Comparison of ENCODE assay signal across 28 cellular contexts in genomic region chr7:28138837-28139236, GRCh38.
"Had no signal": no experiment of that assay in that cellular context is flagged by ENCODE, and none has a peak within 500 bp of the region (broad histone marks: within the 10 kb centered on the region; RNA-seq: fewer than 3 reads in every experiment).

No MANE protein-coding gene starts in this region.

- H3K4me3 Mint-ChIP-seq: activated CD4-positive, alpha-beta memory T cell treated with anti-CD3 and anti-CD28 coated beads, Interleukin-2, amount 10 ng/mL, durations not matched to agents 7 days and 5 days; activated CD4-positive, alpha-beta T cell treated with anti-CD3 and anti-CD28 coated beads, Interleukin-2, amount 10 ng/mL, durations not matched to agents 7 days and 5 days; activated naive CD4-positive, alpha-beta T cell treated with anti-CD3 and anti-CD28 coated beads, Interleukin-2, amount 10 ng/mL, durations not matched to agents 7 days and 5 days; activated naive CD8-positive, alpha-beta T cell treated with anti-CD3 and anti-CD28 coated beads, Interleukin-2, amount 10 ng/mL, durations not matched to agents 7 days and 5 days; activated T-cell treated with anti-CD3 and anti-CD28 coated beads, Interleukin-2, amount 50 U/mL, for 24 hours; activated T-cell treated with anti-CD3 and anti-CD28 coated beads, Interleukin-2, amount 50 U/mL, for 72 hours; effector memory CD8-positive, alpha-beta T cell had no signal

- H3K27ac Mint-ChIP-seq: activated CD4-positive, alpha-beta memory T cell treated with anti-CD3 and anti-CD28 coated beads, Interleukin-2, amount 10 ng/mL, durations not matched to agents 7 days and 5 days; activated CD4-positive, alpha-beta T cell treated with anti-CD3 and anti-CD28 coated beads, Interleukin-2, amount 10 ng/mL, durations not matched to agents 7 days and 5 days; activated naive CD4-positive, alpha-beta T cell treated with anti-CD3 and anti-CD28 coated beads, Interleukin-2, amount 10 ng/mL, durations not matched to agents 7 days and 5 days; activated naive CD4-positive, alpha-beta T cell treated with anti-CD3 and anti-CD28 coated beads, Interleukin-2, amount 50 U/mL, for 72 hours; activated naive CD8-positive, alpha-beta T cell treated with anti-CD3 and anti-CD28 coated beads, Interleukin-2, amount 10 ng/mL, durations not matched to agents 7 days and 5 days; activated T-cell treated with anti-CD3 and anti-CD28 coated beads, Interleukin-2, amount 50 U/mL, for 24 hours; activated T-cell treated with anti-CD3 and anti-CD28 coated beads, Interleukin-2, amount 50 U/mL, for 72 hours had no signal

- H3K9me3 ChIP-seq: body of pancreas, esophagus squamous epithelium, gastroesophageal sphincter had no signal

- H3K9me3 Mint-ChIP-seq: activated CD4-positive, alpha-beta memory T cell treated with anti-CD3 and anti-CD28 coated beads, Interleukin-2, amount 10 ng/mL, durations not matched to agents 7 days and 5 days; activated CD4-positive, alpha-beta T cell treated with anti-CD3 and anti-CD28 coated beads, Interleukin-2, amount 10 ng/mL, durations not matched to agents 7 days and 5 days; activated naive CD4-positive, alpha-beta T cell treated with anti-CD3 and anti-CD28 coated beads, Interleukin-2, amount 10 ng/mL, durations not matched to agents 7 days and 5 days; activated naive CD4-positive, alpha-beta T cell treated with anti-CD3 and anti-CD28 coated beads, Interleukin-2, amount 50 U/mL, for 72 hours; activated naive CD8-positive, alpha-beta T cell treated with anti-CD3 and anti-CD28 coated beads, Interleukin-2, amount 10 ng/mL, durations not matched to agents 7 days and 5 days; activated T-cell treated with anti-CD3 and anti-CD28 coated beads, Interleukin-2, amount 50 U/mL, for 24 hours; activated T-cell treated with anti-CD3 and anti-CD28 coated beads, Interleukin-2, amount 50 U/mL, for 72 hours; effector memory CD8-positive, alpha-beta T cell had no signal

- ATAC-seq: activated naive CD4-positive, alpha-beta T cell treated with anti-CD3 and anti-CD28 coated beads, Interleukin-2, amount 50 U/mL, for 72 hours; activated T-cell treated with anti-CD3 and anti-CD28 coated beads, Interleukin-2, amount 50 U/mL, for 72 hours; body of pancreas; effector memory CD8-positive, alpha-beta T cell; gastroesophageal sphincter had no signal

- H3K27ac ChIP-seq: body of pancreas, epithelial cell of prostate, esophagus squamous epithelium, gastroesophageal sphincter had no signal

- H3K36me3 Mint-ChIP-seq: activated naive CD4-positive, alpha-beta T cell treated with anti-CD3 and anti-CD28 coated beads, Interleukin-2, amount 10 ng/mL, durations not matched to agents 7 days and 5 days had no signal

- DNase-seq: activated CD4-positive, alpha-beta memory T cell treated with anti-CD3 and anti-CD28 coated beads, Interleukin-2, amount 10 ng/mL, durations not matched to agents 7 days and 5 days; activated CD4-positive, alpha-beta T cell treated with anti-CD3 and anti-CD28 coated beads for 1 hour; activated CD4-positive, alpha-beta T cell treated with anti-CD3 and anti-CD28 coated beads for 4 hours; activated CD4-positive, alpha-beta T cell treated with anti-CD3 and anti-CD28 coated beads, Interleukin-2, amount 10 ng/mL, durations not matched to agents 7 days and 5 days; activated CD4-positive, alpha-beta T cell treated with anti-CD3 and anti-CD28 coated beads, Interleukin-2, amount 50 U/mL, for 4 hours; activated CD4-positive, CD25-positive, alpha-beta regulatory T cell; activated CD8-positive, alpha-beta memory T cell treated with anti-CD3 and anti-CD28 coated beads, Interleukin-2, amount 50 U/mL, for 48 hours; activated gamma-delta T cell; activated naive CD4-positive, alpha-beta T cell; activated naive CD4-positive, alpha-beta T cell treated with anti-CD3 and anti-CD28 coated beads, Interleukin-2, amount 10 ng/mL, durations not matched to agents 7 days and 5 days; activated naive CD8-positive, alpha-beta T cell treated with anti-CD3 and anti-CD28 coated beads, Interleukin-2, amount 10 ng/mL, durations not matched to agents 7 days and 5 days; activated T-cell treated with anti-CD3 and anti-CD28 coated beads for 4 hours; activated T-cell treated with anti-CD3 and anti-CD28 coated beads, Interleukin-2, amount 50 U/mL, for 24 hours; activated T-cell treated with anti-CD3 and anti-CD28 coated beads, Interleukin-2, amount 50 U/mL, for 72 hours; amniotic stem cell; anterior cingulate cortex; body of pancreas; caudate nucleus; cortex of kidney; dermis blood vessel endothelial cell; effector CD4-positive, alpha-beta T cell; effector memory CD8-positive, alpha-beta T cell; esophagus squamous epithelium; foreskin melanocyte; T-helper 2 cell had no signal

- H3K4me1 Mint-ChIP-seq: activated CD4-positive, alpha-beta memory T cell treated with anti-CD3 and anti-CD28 coated beads, Interleukin-2, amount 10 ng/mL, durations not matched to agents 7 days and 5 days; activated CD4-positive, alpha-beta T cell treated with anti-CD3 and anti-CD28 coated beads, Interleukin-2, amount 10 ng/mL, durations not matched to agents 7 days and 5 days; activated naive CD4-positive, alpha-beta T cell treated with anti-CD3 and anti-CD28 coated beads, Interleukin-2, amount 10 ng/mL, durations not matched to agents 7 days and 5 days; activated naive CD8-positive, alpha-beta T cell treated with anti-CD3 and anti-CD28 coated beads, Interleukin-2, amount 10 ng/mL, durations not matched to agents 7 days and 5 days had no signal

- H3K36me3 ChIP-seq: esophagus squamous epithelium, gastroesophageal sphincter had no signal

- H3K27me3 ChIP-seq: body of pancreas, esophagus squamous epithelium, gastroesophageal sphincter had no signal

- H3K27me3 Mint-ChIP-seq: activated CD4-positive, alpha-beta T cell treated with anti-CD3 and anti-CD28 coated beads, Interleukin-2, amount 10 ng/mL, durations not matched to agents 7 days and 5 days; activated T-cell treated with anti-CD3 and anti-CD28 coated beads, Interleukin-2, amount 50 U/mL, for 24 hours; effector memory CD8-positive, alpha-beta T cell had no signal

- H3K4me3 ChIP-seq: body of pancreas, esophagus squamous epithelium, gastroesophageal sphincter had no signal
